ENCODE assay signal across 23 cellular contexts in the genomic region with DNA sequence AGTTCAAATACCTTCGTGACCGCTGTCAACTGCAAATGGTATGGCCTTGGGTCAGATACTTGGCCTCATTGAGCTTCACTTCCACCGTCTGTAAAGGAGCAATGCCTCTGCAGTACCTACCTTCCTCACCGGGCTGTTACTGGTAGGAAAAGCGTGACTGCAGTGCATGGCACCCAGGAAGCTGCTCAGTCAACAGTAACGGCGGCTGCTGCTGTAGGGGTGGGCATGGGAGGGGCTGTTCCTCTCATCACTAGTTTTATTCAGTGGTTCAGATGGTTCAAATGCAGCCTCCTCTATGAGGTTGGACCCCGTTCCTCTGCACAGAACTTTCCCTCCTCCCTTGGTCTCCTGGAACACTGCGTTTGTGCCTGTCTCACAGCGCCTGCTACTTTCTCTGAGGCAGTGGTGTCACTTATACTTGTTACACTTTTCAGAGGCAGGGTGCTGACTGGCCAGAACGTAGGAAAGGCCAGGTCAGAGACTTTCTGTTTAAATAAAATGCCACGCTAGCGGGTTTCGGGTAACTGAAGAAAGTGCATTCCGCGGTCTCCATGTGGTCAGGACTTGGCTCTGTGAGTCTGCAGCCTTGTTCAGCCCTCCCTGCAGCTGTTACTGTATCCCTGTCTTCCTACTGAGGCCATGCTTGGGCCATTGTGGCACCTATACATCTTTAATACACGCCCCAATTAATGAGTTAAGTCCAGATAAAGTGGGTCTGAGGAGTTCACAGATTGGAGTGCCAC.
DNase-seq lines count a peak whose midpoint lies in the region; ATAC-seq and TF ChIP-seq lines count a peak whose summit lies in the region.
"Had no signal": no experiment of that assay in that cellular context is flagged by ENCODE, and none has a peak within 500 bp of the region (broad histone marks: within the 10 kb centered on the region; RNA-seq: fewer than 3 reads in every experiment).

No MANE protein-coding gene starts in this region.

- H3K4me1 ChIP-seq in DOHH2 (ENCODE audit: control insufficient read depth, low read length) (peaks cover 41% of the 10 kb centered on the region), fibroblast of lung (ENCODE audit: control insufficient read depth, extremely low read depth, insufficient read depth, low read length) (no peaks in the 10 kb centered on the region), osteoblast (ENCODE audit: insufficient read depth, low read length) (peaks cover 3% of the 10 kb centered on the region)

- DNase-seq in RPMI8226 (peak; percentile 98), fibroblast of lung (ENCODE audit: low read depth in 2 of 2) (peak; percentile 25), osteoblast (ENCODE audit: insufficient read length, low spot score, missing footprints) (peak; percentile 87), NCI-H187 treated with DMSO at 0.1 percent for 48 hours (lab: John Stamatoyannopoulos, UW) (no peak)
- DNase-seq: activated CD4-positive, alpha-beta T cell treated with anti-CD3 and anti-CD28 coated beads for 1 hour; activated CD8-positive, alpha-beta T cell treated with anti-CD3 and anti-CD28 coated beads, Interleukin-2, amount 10 ng/mL, durations not matched to agents 7 days and 5 days; activated gamma-delta T cell treated with Interleukin-2 at 50 U/mL for 16 hours; central memory CD4-positive, alpha-beta T cell; dorsolateral prefrontal cortex; foreskin melanocyte; H9; MM.1S; naive thymus-derived CD4-positive, alpha-beta T cell; NCI-H1436; NCI-H526 treated with DMSO at 0.1 percent for 48 hours; stimulated activated CD4-positive, alpha-beta T cell treated with anti-CD3 and anti-CD28 coated beads, Interleukin-4, amount 100 ng/mL, for 4 hours; stomach; trophoblast cell had no signal

- H3K27ac ChIP-seq in DOHH2 (ENCODE audit: low read depth, low read length) (no peak overlapping the region), fibroblast of lung (ENCODE audit: insufficient read depth, low read length) (no peak overlapping the region), osteoblast (ENCODE audit: low read depth, low read length) (no peak overlapping the region)
- H3K27ac ChIP-seq: stomach had no signal

- TF ChIP-seq CTCF in DOHH2 (IDR thresholded peaks at IDR 0.05; ENCODE audit: low read depth, low read length, poor library complexity, severe bottlenecking) (no peak), fibroblast of lung (conservative IDR thresholded peaks at IDR 0.05 in 1 of 2, IDR thresholded peaks at IDR 0.05 in 1 of 2; ENCODE audit: low read depth in 1 of 2, low read length in 2 of 2) (no peak), osteoblast (IDR thresholded peaks at IDR 0.05; ENCODE audit: extremely low read depth, low read depth, low read length) (no peak)

- H4K20me1 ChIP-seq in DOHH2 (ENCODE audit: control insufficient read depth, insufficient read depth, low read depth, low read length) (no peaks in the 10 kb centered on the region), fibroblast of lung (ENCODE audit: control insufficient read depth, extremely low read depth, insufficient read depth, low read length) (no peaks in the 10 kb centered on the region), osteoblast (ENCODE audit: insufficient read depth, low read length) (no peaks in the 10 kb centered on the region)

- ATAC-seq in HG02642 (IDR thresholded peaks at IDR 0.05; ENCODE audit: poor library complexity, unreplicated experiment) (no peak), GM21717 (IDR thresholded peaks at IDR 0.05; ENCODE audit: unreplicated experiment) (no peak), HG02678 (IDR thresholded peaks at IDR 0.05; ENCODE audit: unreplicated experiment) (no peak)
- ATAC-seq: activated CD8-positive, alpha-beta T cell treated with anti-CD3 and anti-CD28 coated beads, Interleukin-2, amount 10 ng/mL, durations not matched to agents 7 days and 5 days; naive thymus-derived CD4-positive, alpha-beta T cell; Right ventricle myocardium inferior had no signal

- no peaks in the 10 kb centered on the region for H3K9me2 ChIP-seq in DOHH2 (replicated peaks; ENCODE audit: control insufficient read depth, low read length)

- H3F3A ChIP-seq in DOHH2 (ENCODE audit: control insufficient read depth, insufficient read depth), result no peaks in the 10 kb centered on the region

- H3K4me3 ChIP-seq in DOHH2 (ENCODE audit: low read length), result no peak overlapping the region
- no peak overlapping the region for H3K4me3 ChIP-seq in fibroblast of lung (replicated peaks in 1 of 4; ENCODE audit: control extremely low read depth in 1 of 4, insufficient read depth in 1 of 4, low read depth in 3 of 4, low read length in 4 of 4)
- H3K4me3 ChIP-seq in osteoblast (ENCODE audit: insufficient read depth, low read length), result no peak overlapping the region
- H3K4me3 ChIP-seq: dorsolateral prefrontal cortex, stomach had no signal

- H3K4me2 ChIP-seq in DOHH2 (ENCODE audit: low read length), result peak overlapping the region; percentile 16; the same call in 1 of the 2 replicates
- no peak overlapping the region for H3K4me2 ChIP-seq in fibroblast of lung (ENCODE audit: extremely low read depth, insufficient read depth, low read length)
- H3K4me2 ChIP-seq in osteoblast (ENCODE audit: insufficient read depth, low read length), result no peak overlapping the region

- H3K9me3 ChIP-seq in DOHH2 (ENCODE audit: control insufficient read depth, insufficient read depth, low read length), result no peaks in the 10 kb centered on the region
- no peaks in the 10 kb centered on the region for H3K9me3 ChIP-seq in fibroblast of lung (ENCODE audit: control insufficient read depth, insufficient read depth, low read depth, low read length)
- H3K9me3 ChIP-seq in osteoblast (ENCODE audit: low read depth, low read length), result no peaks in the 10 kb centered on the region
- H3K9me3 ChIP-seq: stomach had no signal

- H3K9ac ChIP-seq in fibroblast of lung (ENCODE audit: insufficient read depth, low read length), result no peak overlapping the region

- H3K79me2 ChIP-seq in DOHH2 (ENCODE audit: control insufficient read depth, low read length), result no peaks in the 10 kb centered on the region
- H3K79me2 ChIP-seq in fibroblast of lung (ENCODE audit: control insufficient read depth, insufficient read depth, low read length), result no peaks in the 10 kb centered on the region
- H3K79me2 ChIP-seq in osteoblast (ENCODE audit: insufficient read depth, low read length), result no peaks in the 10 kb centered on the region

- H3K36me3 ChIP-seq in DOHH2 (ENCODE audit: control insufficient read depth, low read length), result no peaks in the 10 kb centered on the region
- H3K36me3 ChIP-seq in fibroblast of lung (ENCODE audit: control insufficient read depth, insufficient read depth, low read length), result no peaks in the 10 kb centered on the region
- no peaks in the 10 kb centered on the region for H3K36me3 ChIP-seq in osteoblast (ENCODE audit: insufficient read depth, low read length)
- H3K36me3 ChIP-seq: stomach had no signal

- H2AFZ ChIP-seq in fibroblast of lung (ENCODE audit: low read length) (no peak overlapping the region), osteoblast (ENCODE audit: low read length) (no peak overlapping the region)

- H3K27me3 ChIP-seq in DOHH2 (ENCODE audit: control insufficient read depth, low read length) (no peaks in the 10 kb centered on the region), fibroblast of lung (ENCODE audit: control insufficient read depth, insufficient read depth, low read length) (no peaks in the 10 kb centered on the region), osteoblast (ENCODE audit: insufficient read depth, low read length) (no peaks in the 10 kb centered on the region)
- H3K27me3 ChIP-seq: dorsolateral prefrontal cortex, stomach had no signal
